26 cellular contexts compared by ENCODE assay signal in the genomic region with DNA sequence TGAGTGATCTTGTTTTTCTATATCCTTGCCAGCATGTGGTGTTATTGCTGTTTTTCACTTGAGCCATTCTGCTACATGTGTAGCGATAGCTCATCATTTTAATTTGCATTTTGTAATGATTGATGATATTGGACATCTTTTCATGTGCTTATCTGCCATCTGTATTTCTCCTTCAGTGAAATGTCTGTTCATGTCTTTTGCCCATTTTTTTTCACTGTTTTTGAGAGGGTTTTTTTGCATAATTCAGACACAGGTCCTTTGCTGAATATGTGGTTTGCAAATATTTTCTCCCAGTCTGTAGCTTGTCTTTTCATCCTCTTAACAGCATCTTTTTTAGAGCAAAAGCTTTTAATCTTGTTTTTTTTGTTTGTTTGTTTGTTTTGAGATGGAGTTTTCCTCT.
"Had no signal": no experiment of that assay in that cellular context is flagged by ENCODE, and none has a peak within 500 bp of the region (broad histone marks: within the 10 kb centered on the region; RNA-seq: fewer than 3 reads in every experiment).

No MANE protein-coding gene starts in this region.

- H3K36me3 ChIP-seq: stomach, suprapubic skin, thoracic aorta, thyroid gland, tibial artery, tibial nerve, transverse colon, upper lobe of left lung, upper lobe of right lung, uterus, vagina had no signal

- H3K4me3 ChIP-seq: stomach, suprapubic skin, testis, thoracic aorta, thyroid gland, tibial artery, tibial nerve, transverse colon, upper lobe of left lung, upper lobe of right lung, uterus, vagina had no signal

- ATAC-seq: stimulated activated effector memory CD8-positive, alpha-beta T cell treated with anti-CD3 and anti-CD28 coated beads, Interleukin-12 subunit alpha, Interleukin-12 subunit beta, amount 100 ng/mL, for 72 hours; stimulated activated memory B cell treated with anti-CD40 and anti-IgM and Interleukin-4, amounts not matched to agents 10 μg/mL and 1 μg/mL and 100 μg/mL, for 72 hours; stimulated activated naive B cell treated with anti-CD40 and anti-IgM and Interleukin-4, amounts not matched to agents 10 μg/mL and 1 μg/mL and 100 μg/mL, for 72 hours; stimulated activated naive CD8-positive, alpha-beta T cell treated with anti-CD3 and anti-CD28 coated beads, Interleukin-15, amount 100 ng/mL, for 72 hours; stimulated activated naive CD8-positive, alpha-beta T cell treated with anti-CD3 and anti-CD28 coated beads, Interleukin-15, Interleukin-2, amounts not matched to agents 100 U/mL and 50 U/mL, for 24 hours; upper lobe of right lung had no signal

- H3K9me3 ChIP-seq: stomach, suprapubic skin, testis, thoracic aorta, thyroid gland, tibial artery, tibial nerve, transverse colon, upper lobe of left lung, upper lobe of right lung, uterus, vagina had no signal

- H3K27ac ChIP-seq: stomach, suprapubic skin, testis, thoracic aorta, thyroid gland, tibial artery, tibial nerve, transverse colon, upper lobe of left lung, upper lobe of right lung, uterus, vagina had no signal

- DNase-seq: stimulated activated CD4-positive, alpha-beta T cell treated with anti-CD3 and anti-CD28 coated beads, Interleukin-2, amount 100 ng/mL, for 48 hours; stimulated activated CD4-positive, alpha-beta T cell treated with anti-CD3 and anti-CD28 coated beads, Interleukin-4, amount 100 ng/mL, for 1 hour; stimulated activated CD4-positive, alpha-beta T cell treated with anti-CD3 and anti-CD28 coated beads, Interleukin-4, amount 100 ng/mL, for 24 hours; stimulated activated CD4-positive, alpha-beta T cell treated with anti-CD3 and anti-CD28 coated beads, Interleukin-4, amount 100 ng/mL, for 4 hours; stimulated activated CD8-positive, alpha-beta memory T cell treated with anti-CD3 and anti-CD28 coated beads, Interleukin-4, amount 100 ng/mL, for 48 hours; stimulated activated naive B cell treated with anti-CD40 and anti-IgM and Interleukin-4, amounts not matched to agents 10 μg/mL and 1 μg/mL and 100 μg/mL, for 72 hours; stimulated activated naive CD4-positive, alpha-beta T cell; stimulated activated naive CD4-positive, alpha-beta T cell treated with Interleukin-2 at 50 U/mL for 16 hours; stimulated activated naive CD8-positive, alpha-beta T cell treated with anti-CD3 and anti-CD28 coated beads, Interleukin-15, amount 100 ng/mL, for 72 hours; stimulated activated naive CD8-positive, alpha-beta T cell treated with anti-CD3 and anti-CD28 coated beads, Interleukin-15, Interleukin-2, amounts not matched to agents 100 U/mL and 50 U/mL, for 24 hours; stomach; substantia nigra; testis; thyroid gland; tibial artery; transverse colon; trophoblast cell; upper lobe of left lung; upper lobe of right lung; uterus had no signal

- H3K27me3 ChIP-seq: stomach, testis, thyroid gland, tibial nerve, upper lobe of left lung, upper lobe of right lung, uterus, vagina had no signal
